Comparison of ENCODE assay signal across 35 cellular contexts in genomic region chr16:34054137-34054536, GRCh38.
"Had no signal": no experiment of that assay in that cellular context is flagged by ENCODE, and none has a peak within 500 bp of the region (broad histone marks: within the 10 kb centered on the region; RNA-seq: fewer than 3 reads in every experiment).

No MANE protein-coding gene starts in this region.

- H3K9me3 ChIP-seq: SJSA1, SK-N-SH had no signal

- H3K4me3 Mint-ChIP-seq: activated CD4-positive, alpha-beta T cell treated with anti-CD3 and anti-CD28 coated beads for 36 hours; activated CD4-positive, alpha-beta T cell treated with anti-CD3 and anti-CD28 coated beads, Interleukin-2, amount 10 ng/mL, durations not matched to agents 7 days and 5 days; activated CD8-positive, alpha-beta T cell treated with anti-CD3 and anti-CD28 coated beads, Interleukin-2, amount 10 ng/mL, durations not matched to agents 7 days and 5 days; activated T-cell treated with anti-CD3 and anti-CD28 coated beads, Interleukin-2, amount 50 U/mL, for 4 hours; brain; T-helper 1 cell treated with Interleukin-12 subunit alpha and Interleukin-12 subunit beta and Interleukin-4 antibody, amounts not matched to agents 30 μg/mL and 1 μg/mL, for 36 hours; T-helper 2 cell treated with Interferon-gamma antibody and Interleukin-4, amounts not matched to agents 5 μg/mL and 100 μg/mL, for 36 hours had no signal

- H3K27me3 ChIP-seq: Peyer's patch, SJSA1 had no signal

- H3K9ac ChIP-seq: SK-N-SH had no signal

- H3K27ac Mint-ChIP-seq: activated CD4-positive, alpha-beta T cell treated with anti-CD3 and anti-CD28 coated beads for 36 hours; activated CD8-positive, alpha-beta T cell treated with anti-CD3 and anti-CD28 coated beads, Interleukin-2, amount 10 ng/mL, durations not matched to agents 7 days and 5 days; brain; T-helper 1 cell treated with Interleukin-12 subunit alpha and Interleukin-12 subunit beta and Interleukin-4 antibody, amounts not matched to agents 30 μg/mL and 1 μg/mL, for 36 hours; T-helper 2 cell treated with Interferon-gamma antibody and Interleukin-4, amounts not matched to agents 5 μg/mL and 100 μg/mL, for 36 hours had no signal

- ATAC-seq: activated CD4-positive, alpha-beta T cell treated with anti-CD3 and anti-CD28 coated beads for 36 hours; activated CD4-positive, CD25-positive, alpha-beta regulatory T cell treated with anti-CD3 and anti-CD28 coated beads, Interleukin-2, amount 50 U/mL, for 24 hours; activated CD8-positive, alpha-beta T cell treated with anti-CD3 and anti-CD28 coated beads, Interleukin-2, amount 10 ng/mL, durations not matched to agents 7 days and 5 days; activated T-cell treated with anti-CD3 and anti-CD28 coated beads, Interleukin-2, amount 50 U/mL, for 4 hours; PC-3 had no signal

- H3K4me3 ChIP-seq: Peyer's patch, SJSA1 had no signal

- H3K4me1 Mint-ChIP-seq: activated CD4-positive, alpha-beta T cell treated with anti-CD3 and anti-CD28 coated beads for 36 hours; activated CD4-positive, alpha-beta T cell treated with anti-CD3 and anti-CD28 coated beads, Interleukin-2, amount 10 ng/mL, durations not matched to agents 7 days and 5 days; brain had no signal

- FAIRE-seq: bronchial epithelial cell had no signal

- H3K27ac ChIP-seq: Peyer's patch, SJSA1 had no signal

- H3K36me3 ChIP-seq: Peyer's patch, SJSA1 had no signal

- H3K4me1 ChIP-seq: Peyer's patch, SJSA1 had no signal

- DNase-seq: activated CD4-positive, alpha-beta T cell treated with anti-CD3 and anti-CD28 coated beads for 36 hours; activated CD4-positive, alpha-beta T cell treated with anti-CD3 and anti-CD28 coated beads, Interleukin-2, amount 10 ng/mL, durations not matched to agents 7 days and 5 days; activated CD4-positive, alpha-beta T cell treated with anti-CD3 and anti-CD28 coated beads, Interleukin-2, amount 50 U/mL, for 48 hours; activated CD8-positive, alpha-beta T cell treated with anti-CD3 and anti-CD28 coated beads, Interleukin-2, amount 10 ng/mL, durations not matched to agents 7 days and 5 days; activated effector memory CD4-positive, alpha-beta T cell treated with anti-CD3 and anti-CD28 coated beads, Interleukin-2, amount 50 U/mL, for 16 hours; activated naive CD4-positive, alpha-beta T cell; activated naive CD4-positive, alpha-beta T cell treated with anti-CD3 and anti-CD28 coated beads, Interleukin-2, amount 50 U/mL, for 16 hours; activated T-cell treated with anti-CD3 and anti-CD28 coated beads, Interleukin-2, amount 50 U/mL, for 4 hours; anterior cingulate cortex; caudate nucleus; cerebellar nuclear complex; Karpas-422; KBM-7; NCI-H1048; NCI-H1105 treated with DMSO at 0.1 percent for 48 hours; NCI-H1436; NCI-H1694; NCI-H1930; NCI-H2081 treated with DMSO at 0.1 percent for 48 hours; NCI-H226; NCI-H446 treated with DMSO at 0.1 percent for 48 hours; NCI-H526; NCI-H748 treated with DMSO at 0.1 percent for 48 hours; NK-92 treated with Interleukin-12 subunit alpha and Interleukin-12 subunit beta, amount 100 ng/mL, for 24 hours; PC-3; Peyer's patch; RPMI8226; SHP77 treated with DMSO at 0.1 percent for 48 hours; SK-N-SH had no signal

- H3K27me3 Mint-ChIP-seq: brain had no signal
